14 cellular contexts compared by ENCODE assay signal in the genomic region with DNA sequence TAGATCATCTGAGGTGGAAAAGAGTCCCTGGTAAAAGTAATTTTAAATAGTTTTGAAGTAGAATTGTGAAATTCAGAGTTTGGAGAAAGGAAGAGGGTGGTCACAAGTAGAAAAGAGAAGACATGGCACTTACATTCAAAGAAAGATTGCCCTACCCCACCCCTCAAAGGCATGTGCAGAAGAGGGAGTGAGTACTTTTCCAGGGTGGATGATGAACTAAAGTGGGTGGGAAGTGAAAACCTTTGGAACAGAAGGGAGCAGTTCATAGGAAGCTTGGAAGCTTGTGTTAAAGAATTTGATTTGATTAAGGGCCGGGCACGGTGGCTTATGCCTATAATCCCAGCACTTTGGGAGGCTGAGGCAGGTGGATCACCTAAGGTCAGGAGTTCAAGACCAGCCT. TPM values are rescaled to one million over a fixed set of nuclear protein-coding genes. Genes with fewer than 3 reads are reported as not detected.
A peak's percentile ranks its signal among the peaks of the same experiment; 100 is the strongest.
DNase-seq lines count a peak whose midpoint lies in the region; ATAC-seq and TF ChIP-seq lines count a peak whose summit lies in the region.
"Had no signal": no experiment of that assay in that cellular context is flagged by ENCODE, and none has a peak within 500 bp of the region (broad histone marks: within the 10 kb centered on the region; RNA-seq: fewer than 3 reads in every experiment).

No MANE protein-coding gene starts in this region.

- no peaks in the 10 kb centered on the region for H3K9me3 Mint-ChIP-seq in activated T-helper 2 cell treated with anti-CD3 and anti-CD28 coated beads, Interferon-gamma antibody, Interleukin-2, Interleukin-4, amounts not matched to agents 10 μg/mL and 5 μg/mL and 100 μg/mL, durations not matched to agents 14 hours and 24 hours and 36 hours
- H3K9me3 Mint-ChIP-seq in memory B cell = no peaks in the 10 kb centered on the region
- H3K9me3 Mint-ChIP-seq in type B pancreatic cell = no peaks in the 10 kb centered on the region

- peak overlapping the region; percentile 58 for H3K27ac ChIP-seq in left ventricle myocardium inferior (replicated peaks)
- H3K27ac ChIP-seq: neural progenitor cell had no signal

- DNase-seq in left ventricle myocardium inferior (no peak), cardiac septum (ENCODE audit: low spot score) (no peak), memory B cell (ENCODE audit: low spot score in 2 of 2) (no peak), type B pancreatic cell (ENCODE audit: extremely low spot score, unreplicated experiment) (no peak), epidermal melanocyte (ENCODE audit: insufficient read length, low spot score) (no peak)
- DNase-seq in activated T-helper 2 cell treated with anti-CD3 and anti-CD28 coated beads, Interferon-gamma antibody, Interleukin-2, Interleukin-4, amounts not matched to agents 10 μg/mL and 5 μg/mL and 100 μg/mL, durations not matched to agents 14 hours and 24 hours and 36 hours (ENCODE audit: low spot score) = no peak
- DNase-seq: erythroblast, NCI-H146, NCI-H69, spleen had no signal

- H3K36me3 Mint-ChIP-seq in activated T-helper 2 cell treated with anti-CD3 and anti-CD28 coated beads, Interferon-gamma antibody, Interleukin-2, Interleukin-4, amounts not matched to agents 10 μg/mL and 5 μg/mL and 100 μg/mL, durations not matched to agents 14 hours and 24 hours and 36 hours (ENCODE audit: low read depth) = peaks cover 52% of the 10 kb centered on the region
- H3K36me3 Mint-ChIP-seq in memory B cell (peaks cover 7% of the 10 kb centered on the region), type B pancreatic cell (peaks cover 6% of the 10 kb centered on the region)

- no peaks in the 10 kb centered on the region for H3K27me3 ChIP-seq in left ventricle myocardium inferior (ENCODE audit: low read depth)
- H3K27me3 ChIP-seq: BLaER1 treated with 17β-estradiol and CSF1 and Interleukin-3, amounts not matched to agents 10 nM and 100 nM; neural progenitor cell; spleen had no signal

- no peaks in the 10 kb centered on the region for H3K27me3 Mint-ChIP-seq in activated T-helper 2 cell treated with anti-CD3 and anti-CD28 coated beads, Interferon-gamma antibody, Interleukin-2, Interleukin-4, amounts not matched to agents 10 μg/mL and 5 μg/mL and 100 μg/mL, durations not matched to agents 14 hours and 24 hours and 36 hours (ENCODE audit: low read depth)
- no peaks in the 10 kb centered on the region for H3K27me3 Mint-ChIP-seq in memory B cell
- H3K27me3 Mint-ChIP-seq in type B pancreatic cell = no peaks in the 10 kb centered on the region

- H3K4me3 ChIP-seq in left ventricle myocardium inferior = no peak overlapping the region
- H3K4me3 ChIP-seq: BLaER1 treated with 17β-estradiol and CSF1 and Interleukin-3, amounts not matched to agents 10 nM and 100 nM; neural progenitor cell; spleen had no signal

- peak overlapping the region; percentile 78 for H3K27ac Mint-ChIP-seq in activated T-helper 2 cell treated with anti-CD3 and anti-CD28 coated beads, Interferon-gamma antibody, Interleukin-2, Interleukin-4, amounts not matched to agents 10 μg/mL and 5 μg/mL and 100 μg/mL, durations not matched to agents 14 hours and 24 hours and 36 hours
- H3K27ac Mint-ChIP-seq in memory B cell (peak overlapping the region; percentile 91), type B pancreatic cell (peak overlapping the region; percentile 87)

- H3K36me3 ChIP-seq in left ventricle myocardium inferior = peaks cover under 1% of the 10 kb centered on the region
- H3K36me3 ChIP-seq: neural progenitor cell had no signal

- no peak overlapping the region for H3K4me3 Mint-ChIP-seq in activated T-helper 2 cell treated with anti-CD3 and anti-CD28 coated beads, Interferon-gamma antibody, Interleukin-2, Interleukin-4, amounts not matched to agents 10 μg/mL and 5 μg/mL and 100 μg/mL, durations not matched to agents 14 hours and 24 hours and 36 hours (ENCODE audit: low read depth)
- no peak overlapping the region for H3K4me3 Mint-ChIP-seq in memory B cell
- H3K4me3 Mint-ChIP-seq in type B pancreatic cell = no peak overlapping the region
- H3K4me3 Mint-ChIP-seq: neural progenitor cell had no signal

- intact Hi-C loops in left ventricle myocardium inferior (cut with micrococcal nuclease) (no loop called here), cardiac septum (cut with DNase I) (no loop called here)
- intact Hi-C loops in activated T-helper 2 cell treated with anti-CD3 and anti-CD28 coated beads, Interferon-gamma antibody, Interleukin-2, Interleukin-4, amounts not matched to agents 10 μg/mL and 5 μg/mL and 100 μg/mL, durations not matched to agents 14 hours and 24 hours and 36 hours (cut with micrococcal nuclease) = loop anchor here (2.0 to 5.0 kb wide), 2 partner anchors 34 to 54 kb away; a partner anchor contains a TSS

- H3K4me1 Mint-ChIP-seq in activated T-helper 2 cell treated with anti-CD3 and anti-CD28 coated beads, Interferon-gamma antibody, Interleukin-2, Interleukin-4, amounts not matched to agents 10 μg/mL and 5 μg/mL and 100 μg/mL, durations not matched to agents 14 hours and 24 hours and 36 hours (ENCODE audit: low read depth) = peaks cover 58% of the 10 kb centered on the region
- H3K4me1 Mint-ChIP-seq in memory B cell (peaks cover 44% of the 10 kb centered on the region), type B pancreatic cell (ENCODE audit: unreplicated experiment) (peaks cover 24% of the 10 kb centered on the region)

- no peaks in the 10 kb centered on the region for H3K9me3 ChIP-seq in left ventricle myocardium inferior (replicated peaks)
- H3K9me3 ChIP-seq: BLaER1 treated with 17β-estradiol and CSF1 and Interleukin-3, amounts not matched to agents 10 nM and 100 nM; spleen had no signal

- TF ChIP-seq CTCF in left ventricle myocardium inferior (IDR thresholded peaks at IDR 0.05; ENCODE audit: borderline replicate concordance) = no peak
- no peak for TF ChIP-seq CTCF in type B pancreatic cell (conservative IDR thresholded peaks at IDR 0.05)

- H3K4me1 ChIP-seq in left ventricle myocardium inferior = peaks cover 48% of the 10 kb centered on the region

- ATAC-seq in memory B cell (ENCODE audit: low read depth) (no peak), HG03159 (IDR thresholded peaks at IDR 0.05; ENCODE audit: unreplicated experiment) (no peak), HG03280 (IDR thresholded peaks at IDR 0.05; ENCODE audit: unreplicated experiment) (no peak)

RNA-seq across cellular contexts. Expression of a gene that starts 23.6 kb away (rescaled TPM):
- total RNA-seq in left ventricle myocardium inferior (74.5 TPM), cardiac septum (105 TPM), type B pancreatic cell (ENCODE audit: low replicate concordance) (110 and 119 TPM in 2 replicates)
- 191 and 202 TPM in 2 replicates for total RNA-seq in activated T-helper 2 cell treated with anti-CD3 and anti-CD28 coated beads, Interferon-gamma antibody, Interleukin-2, Interleukin-4, amounts not matched to agents 10 μg/mL and 5 μg/mL and 100 μg/mL, durations not matched to agents 14 hours and 24 hours and 36 hours

RNA-seq across cellular contexts. Expression of a gene that starts 56.0 kb away (rescaled TPM):
- total RNA-seq in left ventricle myocardium inferior (3.9 TPM), cardiac septum (2.9 TPM), type B pancreatic cell (ENCODE audit: low replicate concordance) (13.2 and 19.6 TPM in 2 replicates)
- 17.4 and 19.6 TPM in 2 replicates for total RNA-seq in activated T-helper 2 cell treated with anti-CD3 and anti-CD28 coated beads, Interferon-gamma antibody, Interleukin-2, Interleukin-4, amounts not matched to agents 10 μg/mL and 5 μg/mL and 100 μg/mL, durations not matched to agents 14 hours and 24 hours and 36 hours

RNA-seq across cellular contexts. Expression of a gene that starts 58.4 kb away (rescaled TPM):
- 2.2 TPM for total RNA-seq in left ventricle myocardium inferior
- not detected for total RNA-seq in cardiac septum
- total RNA-seq in activated T-helper 2 cell treated with anti-CD3 and anti-CD28 coated beads, Interferon-gamma antibody, Interleukin-2, Interleukin-4, amounts not matched to agents 10 μg/mL and 5 μg/mL and 100 μg/mL, durations not matched to agents 14 hours and 24 hours and 36 hours = 1.0 and 1.7 TPM in 2 replicates
- total RNA-seq in type B pancreatic cell (ENCODE audit: low replicate concordance) = 0.22 and 0.45 TPM in 2 replicates
